15 cellular contexts compared by ENCODE assay signal in the genomic region with DNA sequence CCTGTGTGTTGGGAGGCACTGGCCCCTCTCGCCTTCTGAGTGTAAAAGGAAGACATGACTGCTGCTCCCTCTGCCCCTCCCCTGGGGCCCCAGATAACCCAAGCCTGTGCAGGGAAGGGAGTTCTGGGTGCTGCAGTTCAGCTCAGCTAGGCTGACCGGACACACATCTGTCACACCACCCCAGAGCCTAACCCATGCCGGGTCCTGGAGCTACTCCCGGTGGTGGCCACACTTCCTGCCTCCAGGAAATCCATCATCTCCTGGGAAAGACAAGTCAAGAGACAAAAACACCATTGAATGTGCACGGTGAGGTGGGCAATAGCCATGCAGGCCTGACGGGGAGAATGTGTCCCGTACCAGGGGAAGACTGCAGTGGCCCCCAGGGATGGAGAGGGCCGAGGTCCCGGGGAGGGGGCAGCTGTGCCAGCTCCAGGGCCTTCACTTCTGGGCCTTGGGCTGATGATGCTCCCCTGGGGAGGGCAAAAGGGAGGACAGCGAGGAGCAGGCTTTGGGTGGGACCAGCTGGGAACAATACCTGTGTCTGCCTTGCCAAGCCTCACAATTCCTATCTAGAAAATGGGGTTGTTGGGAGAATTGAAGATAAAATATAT.
DNase-seq lines count a peak whose midpoint lies in the region; ATAC-seq, FAIRE-seq and TF ChIP-seq lines count a peak whose summit lies in the region.
"Had no signal": no experiment of that assay in that cellular context is flagged by ENCODE, and none has a peak within 500 bp of the region (broad histone marks: within the 10 kb centered on the region; RNA-seq: fewer than 3 reads in every experiment).

No MANE protein-coding gene starts in this region.

- H4K20me1 ChIP-seq in H1 (replicated peaks in 1 of 2; ENCODE audit: control insufficient read depth in 1 of 2, insufficient read depth in 2 of 2, low read length in 2 of 2) = peaks cover 0 to 6% of the 10 kb centered on the region in 2 experiments

- no peak for FAIRE-seq in H1 (lab: Jason Lieb, UNC)

- no peak for TF ChIP-seq RAD21 in H1 (IDR thresholded peaks at IDR 0.05 in 1 of 2, conservative IDR thresholded peaks at IDR 0.05 in 1 of 2; ENCODE audit: low read depth in 2 of 2, low read length in 2 of 2)

- H3K4me1 ChIP-seq in NT2/D1 (ENCODE audit: insufficient read depth, insufficient read length) (peaks cover 33% of the 10 kb centered on the region), H1 (replicated peaks in 1 of 4; ENCODE audit: control insufficient read depth in 3 of 4, insufficient read depth in 4 of 4, low read length in 3 of 4) (peaks cover 0 to 20% (median 17%) of the 10 kb centered on the region in 4 experiments; a peak in 6 of 7 replicates)

- H3K56ac ChIP-seq in H1 (replicated peaks; ENCODE audit: insufficient read length, low read depth, low read length) = no peak overlapping the region

- no peak overlapping the region for H3K23ac ChIP-seq in H1 (ENCODE audit: insufficient read length)

- H3K4me1 Mint-ChIP-seq in natural killer cell treated with Interleukin-12 subunit alpha and Interleukin-12 subunit beta and Interleukin-15 and Interleukin-18, amount 100 ng/mL, for 72 hours (ENCODE audit: low read depth in 2 of 2) = no peaks in the 10 kb centered on the region
- H3K4me1 Mint-ChIP-seq in natural killer cell = no peaks in the 10 kb centered on the region
- H3K4me1 Mint-ChIP-seq in stimulated activated naive CD8-positive, alpha-beta T cell treated with anti-CD3 and anti-CD28 coated beads, Interleukin-15, amount 100 ng/mL, for 72 hours = no peaks in the 10 kb centered on the region

- H2BK20ac ChIP-seq in H1 (ENCODE audit: low read length) = no peak overlapping the region

- no peak overlapping the region for H3K18ac ChIP-seq in H1 (ENCODE audit: extremely low read depth, low read length)

- peak; percentile 43 to 49 for ATAC-seq in natural killer cell treated with Interleukin-12 subunit alpha and Interleukin-12 subunit beta and Interleukin-15 and Interleukin-18, amount 100 ng/mL, for 72 hours
- ATAC-seq in natural killer cell (no peak), GM19023 (IDR thresholded peaks at IDR 0.05; ENCODE audit: unreplicated experiment) (no peak), left cardiac atrium (no peak)
- ATAC-seq in stimulated activated naive CD8-positive, alpha-beta T cell treated with anti-CD3 and anti-CD28 coated beads, Interleukin-15, amount 100 ng/mL, for 72 hours = peak; percentile 17

- H4K5ac ChIP-seq in H1 (ENCODE audit: insufficient read length, low read depth, low read length) = no peak overlapping the region

- no peak overlapping the region for H2AK5ac ChIP-seq in H1 (ENCODE audit: low read depth, low read length)

- no peak overlapping the region for H4K8ac ChIP-seq in H1 (ENCODE audit: extremely low read depth, insufficient read depth, low read length)

- TF ChIP-seq CTCF in natural killer cell (IDR thresholded peaks at IDR 0.05) (no peak), H1 (IDR thresholded peaks at IDR 0.05; ENCODE audit: control extremely low read depth in 1 of 3, insufficient read depth in 1 of 3, low read depth in 1 of 3, low read length in 3 of 3) (no peak)

- WGBS in H1 (ENCODE audit: extremely low coverage in 1 of 2, insufficient coverage in 1 of 2, insufficient read length in 1 of 2, insufficient replicate concordance in 2 of 2, low coverage in 1 of 2, low lambda C conversion rate in 2 of 2, missing lambda C conversion rate in 1 of 2), 2 experiments = 78% methylated on average over 10 of the region's 10 CpGs; no CpG with 5 or more reads in 1 of the 2 experiments

- H2BK15ac ChIP-seq in H1 (ENCODE audit: low read length) = no peak overlapping the region

- intact Hi-C loops in natural killer cell (cut with micrococcal nuclease) (no loop called here), left cardiac atrium (cut with DNase I) (no loop called here)

- H3K4me3 ChIP-seq in NT2/D1 (ENCODE audit: insufficient read length, low read depth) (no peak overlapping the region), H1 (ENCODE audit: extremely low read depth in 1 of 4, insufficient read depth in 2 of 4, low read depth in 3 of 4, low read length in 4 of 4) (peak overlapping the region in 1 of 4 experiments; percentile 54; a peak in 1 of 8 replicates)
- H3K4me3 ChIP-seq: adrenal gland had no signal

- H3K36me3 ChIP-seq in NT2/D1 (ENCODE audit: insufficient read depth, insufficient read length, low read length) (no peaks in the 10 kb centered on the region), H1 (ENCODE audit: control insufficient read depth in 2 of 4, insufficient read depth in 4 of 4, low read length in 3 of 4) (no peaks in the 10 kb centered on the region)
- H3K36me3 ChIP-seq: adrenal gland, gastroesophageal sphincter, vagina had no signal

- no peaks in the 10 kb centered on the region for H3K79me1 ChIP-seq in H1 (ENCODE audit: low read depth, low read length)

- H2BK5ac ChIP-seq in H1 (ENCODE audit: low read depth, low read length) = 0 out of 2 replicates have a peak overlapping the region, but pooled peaks have one; percentile 60

- H3K4me2 ChIP-seq in H1 (ENCODE audit: insufficient read depth in 1 of 2, low read depth in 2 of 2, low read length in 2 of 2) = peak overlapping the region; percentile 29 to 76; a peak in 1 of 4 replicates

- H2AFZ ChIP-seq in H1 (ENCODE audit: low read length) = no peak overlapping the region

- peaks cover 11% of the 10 kb centered on the region; the same call in 1 of the 2 replicates for H3K23me2 ChIP-seq in H1 (ENCODE audit: low read depth, low read length)

- H3K14ac ChIP-seq in H1 (ENCODE audit: insufficient read length) = no peak overlapping the region

- no peak overlapping the region for H3K27ac ChIP-seq in H1 (ENCODE audit: low read depth, low read length)
- H3K27ac ChIP-seq: adrenal gland, vagina had no signal

- peaks cover 36% of the 10 kb centered on the region for H3K27me3 ChIP-seq in NT2/D1 (ENCODE audit: insufficient read depth, insufficient read length)
- peaks cover 0 to 32% (median 19%) of the 10 kb centered on the region in 4 experiments; a peak in 6 of 7 replicates for H3K27me3 ChIP-seq in H1 (replicated peaks in 1 of 4; ENCODE audit: control insufficient read depth in 3 of 4, extremely low read depth in 1 of 4, insufficient read depth in 3 of 4, low read length in 3 of 4)
- H3K27me3 ChIP-seq: adrenal gland had no signal

- POLR2A ChIA-PET in H1 (lab: Charles Lee; ENCODE audit: partially characterized antibody) = interaction anchor here (0.6 to 3.6 kb wide), 127 partner anchors 9 to 1030 kb away, joined by 3 to 51 read pairs (median 5); a partner anchor contains a TSS

- H3K9me3 ChIP-seq in NT2/D1 (ENCODE audit: insufficient read depth, low read length) = no peaks in the 10 kb centered on the region
- H3K9me3 ChIP-seq in H1 (ENCODE audit: insufficient read depth in 2 of 2, low read depth in 1 of 2, low read length in 1 of 2) = no peaks in the 10 kb centered on the region
- H3K9me3 ChIP-seq: adrenal gland, gastroesophageal sphincter, vagina had no signal

- no peak overlapping the region for H4K91ac ChIP-seq in H1 (replicated peaks; ENCODE audit: insufficient read length, low read length)

- H3K9ac ChIP-seq in NT2/D1 (ENCODE audit: insufficient read length, low read depth) (peak overlapping the region; percentile 24), H1 (replicated peaks in 1 of 4; ENCODE audit: extremely low read depth in 1 of 4, low read depth in 3 of 4, low read length in 3 of 4) (no peak overlapping the region)

- peaks cover 0 to 2% of the 10 kb centered on the region in 2 donors for H3K27me3 Mint-ChIP-seq in natural killer cell treated with Interleukin-12 subunit alpha and Interleukin-12 subunit beta and Interleukin-15 and Interleukin-18, amount 100 ng/mL, for 72 hours
- H3K27me3 Mint-ChIP-seq in natural killer cell (ENCODE audit: low read depth in 2 of 2) = peaks cover 0 to 14% of the 10 kb centered on the region in 2 donors
- peaks cover 36% of the 10 kb centered on the region for H3K27me3 Mint-ChIP-seq in stimulated activated naive CD8-positive, alpha-beta T cell treated with anti-CD3 and anti-CD28 coated beads, Interleukin-15, amount 100 ng/mL, for 72 hours

- no peak overlapping the region for H3K27ac Mint-ChIP-seq in natural killer cell treated with Interleukin-12 subunit alpha and Interleukin-12 subunit beta and Interleukin-15 and Interleukin-18, amount 100 ng/mL, for 72 hours
- no peak overlapping the region for H3K27ac Mint-ChIP-seq in natural killer cell
- H3K27ac Mint-ChIP-seq in stimulated activated naive CD8-positive, alpha-beta T cell treated with anti-CD3 and anti-CD28 coated beads, Interleukin-15, amount 100 ng/mL, for 72 hours = no peak overlapping the region
- H3K27ac Mint-ChIP-seq: activated B cell treated with CpG ODN at 0.5 μM for 24 hours; activated T-helper 1 cell treated with anti-CD3 and anti-CD28 coated beads, Interleukin-12 subunit alpha, Interleukin-12 subunit beta, Interleukin-2, Interleukin-4 antibody, amounts not matched to agents 30 ng/mL and 10 ng/mL and 1 ng/mL, durations not matched to agents 14 hours and 24 hours and 36 hours had no signal

- no peak for TF ChIP-seq POLR2A in H1 (IDR thresholded peaks at IDR 0.05; ENCODE audit: control extremely low read depth in 1 of 2, low read depth in 2 of 2, low read length in 2 of 2)

- no peak overlapping the region for H2BK120ac ChIP-seq in H1 (replicated peaks; ENCODE audit: low read depth, low read length)

- H3K36me3 Mint-ChIP-seq in natural killer cell treated with Interleukin-12 subunit alpha and Interleukin-12 subunit beta and Interleukin-15 and Interleukin-18, amount 100 ng/mL, for 72 hours = no peaks in the 10 kb centered on the region
- H3K36me3 Mint-ChIP-seq in natural killer cell = no peaks in the 10 kb centered on the region

- H3K79me2 ChIP-seq in H1 (ENCODE audit: control insufficient read depth in 1 of 2, insufficient read depth in 2 of 2, low read length in 2 of 2) = no peaks in the 10 kb centered on the region

- H3K9me3 Mint-ChIP-seq in natural killer cell treated with Interleukin-12 subunit alpha and Interleukin-12 subunit beta and Interleukin-15 and Interleukin-18, amount 100 ng/mL, for 72 hours = no peaks in the 10 kb centered on the region
- no peaks in the 10 kb centered on the region for H3K9me3 Mint-ChIP-seq in natural killer cell
- H3K9me3 Mint-ChIP-seq in stimulated activated naive CD8-positive, alpha-beta T cell treated with anti-CD3 and anti-CD28 coated beads, Interleukin-15, amount 100 ng/mL, for 72 hours = no peaks in the 10 kb centered on the region
- H3K9me3 Mint-ChIP-seq: activated B cell treated with CpG ODN at 0.5 μM for 24 hours; activated T-helper 1 cell treated with anti-CD3 and anti-CD28 coated beads, Interleukin-12 subunit alpha, Interleukin-12 subunit beta, Interleukin-2, Interleukin-4 antibody, amounts not matched to agents 30 ng/mL and 10 ng/mL and 1 ng/mL, durations not matched to agents 14 hours and 24 hours and 36 hours had no signal

- H3K4me3 Mint-ChIP-seq in natural killer cell treated with Interleukin-12 subunit alpha and Interleukin-12 subunit beta and Interleukin-15 and Interleukin-18, amount 100 ng/mL, for 72 hours = no peak overlapping the region
- no peak overlapping the region for H3K4me3 Mint-ChIP-seq in natural killer cell
- H3K4me3 Mint-ChIP-seq in stimulated activated naive CD8-positive, alpha-beta T cell treated with anti-CD3 and anti-CD28 coated beads, Interleukin-15, amount 100 ng/mL, for 72 hours = no peak overlapping the region
- H3K4me3 Mint-ChIP-seq: activated B cell treated with CpG ODN at 0.5 μM for 24 hours; activated T-helper 1 cell treated with anti-CD3 and anti-CD28 coated beads, Interleukin-12 subunit alpha, Interleukin-12 subunit beta, Interleukin-2, Interleukin-4 antibody, amounts not matched to agents 30 ng/mL and 10 ng/mL and 1 ng/mL, durations not matched to agents 14 hours and 24 hours and 36 hours had no signal

- H2BK12ac ChIP-seq in H1 (ENCODE audit: low read depth, low read length) = no peak overlapping the region

- TF ChIP-seq EP300 in H1 (IDR thresholded peaks at IDR 0.05; ENCODE audit: borderline replicate concordance in 1 of 2, low read depth in 2 of 2, low read length in 2 of 2) = no peak

- no peak for DNase-seq in natural killer cell treated with Interleukin-12 subunit alpha and Interleukin-12 subunit beta and Interleukin-15 and Interleukin-18, amount 100 ng/mL, for 72 hours (ENCODE audit: low spot score)
- DNase-seq in natural killer cell (no peak), NT2/D1 (ENCODE audit: low read depth, low spot score) (no peak), H1 (ENCODE audit: low read depth in 1 of 2, low spot score in 2 of 2) (peak in 1 of 2 experiments; percentile 60), medulla oblongata (ENCODE audit: extremely low spot score) (no peak), left cardiac atrium (no peak)
- DNase-seq in stimulated activated naive CD8-positive, alpha-beta T cell treated with anti-CD3 and anti-CD28 coated beads, Interleukin-15, amount 100 ng/mL, for 72 hours = no peak
- DNase-seq: activated B cell treated with CpG ODN at 0.5 μM for 24 hours; NK-92 treated with Interleukin-12 subunit alpha and Interleukin-12 subunit beta, amount 100 ng/mL, for 24 hours; stimulated activated naive CD4-positive, alpha-beta T cell had no signal

- CTCF ChIA-PET in H1 (lab: Charles Lee; ENCODE audit: partially characterized antibody) = interaction anchor here (0.8 to 23.5 kb wide), 14 partner anchors 21 to 394 kb away, joined by 3 to 434 read pairs (median 4); no protein-coding TSS in a partner anchor

- H3K4ac ChIP-seq in H1 (replicated peaks; ENCODE audit: insufficient read length, low read depth, low read length) = no peak overlapping the region

Comparison
In these comparisons a context has a peak if more than half of its experiments do, and no peak if none do; other contexts are left out.
1. ATAC-seq: peak in natural killer cell treated with Interleukin-12 subunit alpha and Interleukin-12 subunit beta and Interleukin-15 and Interleukin-18, amount 100 ng/mL, for 72 hours (2 of 2) and stimulated activated naive CD8-positive, alpha-beta T cell treated with anti-CD3 and anti-CD28 coated beads, Interleukin-15, amount 100 ng/mL, for 72 hours (single experiment); none in natural killer cell (0 of 3), GM19023 (single experiment) and left cardiac atrium (0 of 2).